ENCODE assay signal across 20 cellular contexts in the genomic region with DNA sequence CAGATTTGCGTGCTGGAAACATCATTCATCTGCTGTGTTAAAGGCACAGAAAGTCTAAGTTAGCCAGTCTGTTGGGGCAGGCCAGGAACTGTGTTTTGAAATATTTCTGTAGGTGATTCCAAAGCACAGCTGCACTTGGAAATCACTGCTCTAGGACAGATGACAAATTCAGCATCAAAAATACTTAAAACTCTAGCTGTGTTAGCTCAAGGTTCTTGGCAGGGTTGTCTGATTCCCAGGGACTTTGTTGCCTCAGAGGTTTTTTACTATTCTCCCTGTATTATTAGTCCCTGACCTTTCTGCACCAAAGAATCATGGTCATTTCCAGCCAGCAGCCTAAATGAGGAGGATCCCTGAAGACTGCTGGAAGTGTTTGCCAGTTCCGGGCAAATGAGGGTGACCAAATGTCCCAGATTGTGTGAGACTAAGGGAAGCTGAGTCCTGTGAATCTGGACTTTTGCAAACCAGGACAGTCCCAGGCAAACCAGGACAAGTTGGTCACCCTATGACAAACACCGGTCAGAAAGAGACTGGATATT.
DNase-seq lines count a peak whose midpoint lies in the region; ATAC-seq and TF ChIP-seq lines count a peak whose summit lies in the region.
"Had no signal": no experiment of that assay in that cellular context is flagged by ENCODE, and none has a peak within 500 bp of the region (broad histone marks: within the 10 kb centered on the region; RNA-seq: fewer than 3 reads in every experiment).

No MANE protein-coding gene starts in this region.

- peak overlapping the region; percentile 24; the same call in 1 of the 2 replicates for H2AFZ ChIP-seq in PC-3 (ENCODE audit: low read length)

- H3K27me3 Mint-ChIP-seq in HFFc6 (ENCODE audit: insufficient read depth) (peaks cover 2% of the 10 kb centered on the region), nephron progenitor cell (ENCODE audit: low read depth, poor library complexity) (peaks cover 4% of the 10 kb centered on the region)
- H3K27me3 Mint-ChIP-seq: type B pancreatic cell had no signal

- H3K4me3 Mint-ChIP-seq in HFFc6 (no peak overlapping the region), nephron progenitor cell (no peak overlapping the region)
- H3K4me3 Mint-ChIP-seq: activated CD4-positive, alpha-beta T cell treated with anti-CD3 and anti-CD28 coated beads for 36 hours; activated T-cell treated with anti-CD3 and anti-CD28 coated beads, Interleukin-2, amount 50 U/mL, for 72 hours; T-cell; type B pancreatic cell had no signal

- H3K9me2 ChIP-seq in PC-3 (replicated peaks; ENCODE audit: low read length), result no peaks in the 10 kb centered on the region

- H3K27me3 ChIP-seq in PC-3 (ENCODE audit: low read length) (no peaks in the 10 kb centered on the region), heart left ventricle (no peaks in the 10 kb centered on the region), muscle layer of colon (ENCODE audit: control insufficient read depth in 1 of 2, insufficient read depth in 2 of 2, low read length in 2 of 2) (no peaks in the 10 kb centered on the region), skeletal muscle tissue (ENCODE audit: control insufficient read depth in 3 of 3, insufficient read depth in 3 of 3, low read length in 3 of 3) (no peaks in the 10 kb centered on the region)
- H3K27me3 ChIP-seq: BE2C, spleen had no signal

- no peak for TF ChIP-seq POLR2A in heart left ventricle (IDR thresholded peaks at IDR 0.05)

- ATAC-seq in PC-3 (no peak), heart left ventricle (peak; percentile 44 to 75 (median 57)), HG03565 (IDR thresholded peaks at IDR 0.05; ENCODE audit: unreplicated experiment) (no peak)
- ATAC-seq: activated CD4-positive, alpha-beta T cell treated with anti-CD3 and anti-CD28 coated beads for 36 hours; activated T-cell treated with anti-CD3 and anti-CD28 coated beads, Interleukin-2, amount 50 U/mL, for 72 hours; T-cell had no signal

- BruUV-seq in PC-3 (replicated peaks; lab: Mats Ljungman, UMichigan), result no TSS peak

- H3K36me3 Mint-ChIP-seq in HFFc6 (ENCODE audit: low read depth) (no peaks in the 10 kb centered on the region), nephron progenitor cell (ENCODE audit: low read depth) (no peaks in the 10 kb centered on the region)
- H3K36me3 Mint-ChIP-seq: T-cell, type B pancreatic cell had no signal

- intact Hi-C loops in PC-3 (cut with micrococcal nuclease), result loop anchor here (1.0 to 2.0 kb wide), 2 partner anchors 72 to 157 kb away; no protein-coding TSS in a partner anchor
- intact Hi-C loops in heart left ventricle (cut with DNase I), result loop anchor here (1.0 to 10.0 kb wide), 7 partner anchors 62 to 160 kb away; a partner anchor contains a TSS

- TF ChIP-seq CTCF in PC-3 (conservative IDR thresholded peaks at IDR 0.05; ENCODE audit: low read depth, low read length) (no peak), heart left ventricle (IDR thresholded peaks at IDR 0.05) (no peak), HFFc6 (IDR thresholded peaks at IDR 0.05) (no peak), nephron progenitor cell (IDR thresholded peaks at IDR 0.05) (no peak)

- no peaks in the 10 kb centered on the region for H4K20me1 ChIP-seq in PC-3 (ENCODE audit: low read length)

- DNase-seq in PC-3 (no peak), heart left ventricle (no peak), HFFc6 (no peak), nephron progenitor cell (no peak)
- no peak for DNase-seq in activated naive CD4-positive, alpha-beta T cell treated with Interleukin-2 at 50 U/mL for 16 hours
- DNase-seq: activated CD4-positive, alpha-beta T cell treated with anti-CD3 and anti-CD28 coated beads for 36 hours; activated naive CD4-positive, alpha-beta T cell treated with anti-CD3 and anti-CD28 coated beads, Interleukin-2, amount 50 U/mL, for 16 hours; activated T-cell treated with anti-CD3 and anti-CD28 coated beads, Interleukin-2, amount 50 U/mL, for 72 hours; BE2C; DND-41; foreskin melanocyte; spleen; stimulated activated CD4-positive, alpha-beta T cell treated with anti-CD3 and anti-CD28 coated beads, Interleukin-4, amount 100 ng/mL, for 1 hour; stimulated activated naive CD4-positive, alpha-beta T cell; T-cell had no signal

- H3K4me2 ChIP-seq in PC-3 (ENCODE audit: low read length), result no peak overlapping the region

- no peaks in the 10 kb centered on the region for H3K79me2 ChIP-seq in PC-3 (ENCODE audit: low read length)

- H3K27ac Mint-ChIP-seq in HFFc6 (no peak overlapping the region), nephron progenitor cell (no peak overlapping the region)
- H3K27ac Mint-ChIP-seq: activated CD4-positive, alpha-beta T cell treated with anti-CD3 and anti-CD28 coated beads for 36 hours; activated T-cell treated with anti-CD3 and anti-CD28 coated beads, Interleukin-2, amount 50 U/mL, for 72 hours; T-cell; type B pancreatic cell had no signal

- CTCF ChIA-PET in PC-3 (lab: Charles Lee), result interaction anchor here (1.3 kb wide), 1 partner anchor 156 kb away, joined by 10 read pairs; no protein-coding TSS in a partner anchor

- H3K4me1 Mint-ChIP-seq in HFFc6 (ENCODE audit: low read depth) (no peaks in the 10 kb centered on the region), nephron progenitor cell (no peaks in the 10 kb centered on the region)
- H3K4me1 Mint-ChIP-seq: activated CD4-positive, alpha-beta T cell treated with anti-CD3 and anti-CD28 coated beads for 36 hours; T-cell had no signal

- H3F3A ChIP-seq in PC-3 (ENCODE audit: low read length, unreplicated experiment), result no peaks in the 10 kb centered on the region

- WGBS in heart left ventricle, 4 donors, result 51 to 79% (median 63%) methylated on average over 3 of the region's 3 CpGs

- no peaks in the 10 kb centered on the region for H3K9me3 Mint-ChIP-seq in HFFc6
- H3K9me3 Mint-ChIP-seq in nephron progenitor cell, result peaks cover 3% of the 10 kb centered on the region
- H3K9me3 Mint-ChIP-seq: type B pancreatic cell had no signal

- 0 out of 2 replicates have a peak, but pooled peaks cover 6% of the 10 kb centered on the region for H3K4me1 ChIP-seq in PC-3 (ENCODE audit: insufficient read depth, low read length)
- peaks cover 0 to 41% (median 22%) of the 10 kb centered on the region in 12 donors for H3K4me1 ChIP-seq in heart left ventricle
- peaks cover 27% of the 10 kb centered on the region for H3K4me1 ChIP-seq in muscle layer of colon (ENCODE audit: insufficient read depth, low read length)
- peaks cover 20 to 25% (median 24%) of the 10 kb centered on the region in 3 donors for H3K4me1 ChIP-seq in skeletal muscle tissue (ENCODE audit: control insufficient read depth in 3 of 3, insufficient read depth in 3 of 3, low read length in 3 of 3)
- H3K4me1 ChIP-seq: BE2C, spleen had no signal

- POLR2A ChIA-PET in PC-3 (lab: Charles Lee; ENCODE audit: unreplicated experiment), result no interaction called here

- H3K9me3 ChIP-seq in PC-3 (ENCODE audit: low read length) (no peaks in the 10 kb centered on the region), heart left ventricle (peaks cover 0 to 6% (median 0%) of the 10 kb centered on the region in 12 donors), muscle layer of colon (ENCODE audit: low read length) (no peaks in the 10 kb centered on the region), skeletal muscle tissue (ENCODE audit: control insufficient read depth in 3 of 3, low read length in 3 of 3) (no peaks in the 10 kb centered on the region)
- H3K9me3 ChIP-seq: BE2C, spleen had no signal

- H3K27ac ChIP-seq in PC-3 (ENCODE audit: low read length), result peak overlapping the region; percentile 30; the same call in 1 of the 2 replicates
- peak overlapping the region; percentile 0 to 68 (median 48) for H3K27ac ChIP-seq in heart left ventricle
- peak overlapping the region; percentile 47 for H3K27ac ChIP-seq in muscle layer of colon (ENCODE audit: low read depth, low read length)
- peak overlapping the region; percentile 64 for H3K27ac ChIP-seq in skeletal muscle tissue (ENCODE audit: low read depth, low read length)
- H3K27ac ChIP-seq: spleen had no signal

- H3K4me3 ChIP-seq in PC-3 (ENCODE audit: low read length) (no peak overlapping the region), heart left ventricle (no peak overlapping the region), muscle layer of colon (ENCODE audit: low read depth in 1 of 2, low read length in 2 of 2) (no peak overlapping the region), skeletal muscle tissue (ENCODE audit: low read length in 3 of 3) (no peak overlapping the region)
- H3K4me3 ChIP-seq: GM12878, spleen had no signal

- H3K36me3 ChIP-seq in PC-3 (ENCODE audit: low read depth, low read length), result no peaks in the 10 kb centered on the region
- H3K36me3 ChIP-seq in heart left ventricle, result peaks cover 0 to 11% (median 0%) of the 10 kb centered on the region in 9 donors
- no peaks in the 10 kb centered on the region for H3K36me3 ChIP-seq in muscle layer of colon (ENCODE audit: insufficient read depth, low read length)
- H3K36me3 ChIP-seq in skeletal muscle tissue (ENCODE audit: control insufficient read depth in 3 of 3, insufficient read depth in 3 of 3, low read length in 3 of 3), result no peaks in the 10 kb centered on the region
- H3K36me3 ChIP-seq: BE2C, spleen had no signal

- H3K9ac ChIP-seq in PC-3 (ENCODE audit: low read length) (no peak overlapping the region), muscle layer of colon (ENCODE audit: low read length) (no peak overlapping the region), skeletal muscle tissue (ENCODE audit: low read depth in 1 of 3, low read length in 3 of 3) (no peak overlapping the region)

Comparison
In these comparisons a context has a peak if more than half of its experiments do, and no peak if none do; other contexts are left out.
1. ATAC-seq: peak in heart left ventricle (4 of 4); none in PC-3 (single experiment) and HG03565 (single experiment).
2. Peak in every context shown above with its lines, with median percentiles within 50 percentile points of each other: H3K27ac ChIP-seq.